25 cellular contexts compared by ENCODE assay signal in the genomic region with DNA sequence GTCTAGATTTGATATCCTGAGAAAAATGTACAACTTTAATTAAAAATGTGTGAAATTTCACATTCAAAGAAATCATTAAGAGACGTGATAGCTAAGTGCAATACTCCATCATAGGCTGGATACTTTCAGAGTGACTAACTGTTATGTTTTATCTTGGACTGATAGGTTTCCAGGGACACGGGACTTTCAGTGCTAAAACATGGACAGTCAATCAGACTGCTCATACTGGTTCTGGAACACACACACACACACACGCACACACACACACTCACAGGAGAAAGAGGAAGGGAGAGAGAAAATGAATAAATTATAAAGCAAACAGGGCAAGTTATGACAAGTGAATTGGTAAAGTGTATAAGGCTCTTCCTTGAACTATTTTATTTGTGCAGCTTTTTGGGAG.
"Had no signal": no experiment of that assay in that cellular context is flagged by ENCODE, and none has a peak within 500 bp of the region (broad histone marks: within the 10 kb centered on the region; RNA-seq: fewer than 3 reads in every experiment).

No MANE protein-coding gene starts in this region.

- H3K4me3 Mint-ChIP-seq: activated CD4-positive, alpha-beta memory T cell treated with anti-CD3 and anti-CD28 coated beads, Interleukin-2, amount 10 ng/mL, durations not matched to agents 7 days and 5 days; activated naive CD8-positive, alpha-beta T cell treated with anti-CD3 and anti-CD28 coated beads, Interleukin-2, amount 50 U/mL, for 24 hours; activated T-cell treated with anti-CD3 and anti-CD28 coated beads, Interleukin-2, amount 50 U/mL, for 72 hours; brain; effector memory CD8-positive, alpha-beta T cell; nephron; stimulated activated naive CD8-positive, alpha-beta T cell treated with anti-CD3 and anti-CD28 coated beads, Interleukin-15, Interleukin-2, amounts not matched to agents 100 ng/mL and 50 ng/mL, for 24 hours; T-helper 17 cell had no signal

- H3K4me1 Mint-ChIP-seq: brain, nephron, T-helper 17 cell had no signal

- H3K4me3 ChIP-seq: pancreas, right lobe of liver, skin epidermis, thyroid gland had no signal

- ATAC-seq: activated naive CD8-positive, alpha-beta T cell treated with anti-CD3 and anti-CD28 coated beads, Interleukin-2, amount 50 U/mL, for 24 hours; activated T-cell treated with anti-CD3 and anti-CD28 coated beads, Interleukin-2, amount 50 U/mL, for 72 hours; effector memory CD8-positive, alpha-beta T cell; left lobe of liver; pancreas; T-helper 17 cell had no signal

- H3K36me3 Mint-ChIP-seq: brain had no signal

- H3K9me3 ChIP-seq: neutrophil, pancreas, right lobe of liver, thyroid gland had no signal

- H3K27me3 Mint-ChIP-seq: activated CD4-positive, alpha-beta memory T cell treated with anti-CD3 and anti-CD28 coated beads, Interleukin-2, amount 10 ng/mL, durations not matched to agents 7 days and 5 days; activated naive CD8-positive, alpha-beta T cell treated with anti-CD3 and anti-CD28 coated beads, Interleukin-2, amount 50 U/mL, for 24 hours; brain; effector memory CD8-positive, alpha-beta T cell; stimulated activated naive CD8-positive, alpha-beta T cell treated with anti-CD3 and anti-CD28 coated beads, Interleukin-15, Interleukin-2, amounts not matched to agents 100 ng/mL and 50 ng/mL, for 24 hours; T-helper 17 cell had no signal

- H3K4me1 ChIP-seq: pancreas, right lobe of liver, thyroid gland had no signal

- DNase-seq: activated CD4-positive, alpha-beta memory T cell treated with anti-CD3 and anti-CD28 coated beads, Interleukin-2, amount 10 ng/mL, durations not matched to agents 7 days and 5 days; activated CD4-positive, alpha-beta T cell treated with anti-CD3 and anti-CD28 coated beads for 48 hours; activated effector memory CD4-positive, alpha-beta T cell treated with Interleukin-2 at 50 U/mL for 16 hours; activated naive CD4-positive, alpha-beta T cell treated with anti-CD3 and anti-CD28 coated beads, Interleukin-2, amount 50 U/mL, for 16 hours; activated naive CD8-positive, alpha-beta T cell treated with anti-CD3 and anti-CD28 coated beads, Interleukin-2, amount 50 U/mL, for 24 hours; activated T-cell treated with anti-CD3 and anti-CD28 coated beads, Interleukin-2, amount 50 U/mL, for 72 hours; anterior cingulate cortex; caudate nucleus; dermis blood vessel endothelial cell; effector memory CD8-positive, alpha-beta T cell; kidney; midbrain; pancreas; right lobe of liver; stimulated activated CD4-positive, alpha-beta T cell treated with anti-CD3 and anti-CD28 coated beads, Interleukin-1b, Interleukin-23, amount 100 ng/mL, for 48 hours; substantia nigra; SW 1271; T-helper 17 cell; thyroid gland had no signal

- H3K27me3 ChIP-seq: neutrophil, pancreas, right lobe of liver, thyroid gland had no signal

- H3K36me3 ChIP-seq: neutrophil, pancreas, right lobe of liver, thyroid gland had no signal

- H3K27ac Mint-ChIP-seq: activated CD4-positive, alpha-beta memory T cell treated with anti-CD3 and anti-CD28 coated beads, Interleukin-2, amount 10 ng/mL, durations not matched to agents 7 days and 5 days; activated naive CD8-positive, alpha-beta T cell treated with anti-CD3 and anti-CD28 coated beads, Interleukin-2, amount 50 U/mL, for 24 hours; activated T-cell treated with anti-CD3 and anti-CD28 coated beads, Interleukin-2, amount 50 U/mL, for 72 hours; brain; effector memory CD8-positive, alpha-beta T cell; nephron; stimulated activated naive CD8-positive, alpha-beta T cell treated with anti-CD3 and anti-CD28 coated beads, Interleukin-15, Interleukin-2, amounts not matched to agents 100 ng/mL and 50 ng/mL, for 24 hours; T-helper 17 cell had no signal

- H3K27ac ChIP-seq: neutrophil, pancreas, right lobe of liver, skin epidermis, thyroid gland had no signal
